In genomic region chr6:87590989-87591388, GRCh38 we compare ENCODE assay signal across 9 cellular contexts. TPM values are rescaled to one million over a fixed set of nuclear protein-coding genes. Genes with fewer than 3 reads are reported as not detected.
DNase-seq lines count a peak whose midpoint lies in the region; ATAC-seq and TF ChIP-seq lines count a peak whose summit lies in the region.
"Had no signal": no experiment of that assay in that cellular context is flagged by ENCODE, and none has a peak within 500 bp of the region (broad histone marks: within the 10 kb centered on the region; RNA-seq: fewer than 3 reads in every experiment).

No MANE protein-coding gene starts in this region.

- H3K79me1 ChIP-seq in H9 (ENCODE audit: insufficient read depth, low read depth, low read length, poor library complexity, severe bottlenecking): peaks cover 3% of the 10 kb centered on the region

- no peaks in the 10 kb centered on the region for H4K20me1 ChIP-seq in H9 (ENCODE audit: control insufficient read depth, insufficient read depth, insufficient read length)

- no peak overlapping the region for H4K5ac ChIP-seq in H9 (ENCODE audit: insufficient read length, low read depth, low read length)

- no CpG with 5 or more reads among the region's 4 CpGs for WGBS in H9 (ENCODE audit: extremely low coverage, insufficient read length, low lambda C conversion rate)

- peaks cover 13 to 29% (median 28%) of the 10 kb centered on the region in 3 experiments; a peak in 6 of 7 replicates for H3K36me3 Mint-ChIP-seq in H9 (ENCODE audit: insufficient read depth in 1 of 3, low read depth in 3 of 3)
- peaks cover 13% of the 10 kb centered on the region for H3K36me3 Mint-ChIP-seq in T-cell

- no peak overlapping the region for H3K27ac ChIP-seq in H9 (ENCODE audit: insufficient read length, low read depth, low read length)
- peak overlapping the region in 1 of 4 donors; percentile 87 for H3K27ac ChIP-seq in gastrocnemius medialis

- H3K27ac Mint-ChIP-seq in H9 (peak overlapping the region in 1 of 3 experiments; percentile 70; a peak in 2 of 7 replicates), T-cell (peak overlapping the region in 1 of 2 donors; percentile 91)

- H3K9me3 Mint-ChIP-seq in H9 (no peaks in the 10 kb centered on the region; a peak in 1 of 5 replicates), T-cell (no peaks in the 10 kb centered on the region)

- H3K27me3 ChIP-seq in H9 (ENCODE audit: insufficient read depth, low read length): no peaks in the 10 kb centered on the region
- H3K27me3 ChIP-seq in gastrocnemius medialis: no peaks in the 10 kb centered on the region

- no peak overlapping the region for H2BK15ac ChIP-seq in H9 (ENCODE audit: low read depth, low read length)

- H3K4me1 Mint-ChIP-seq in H9: peaks cover 14 to 27% of the 10 kb centered on the region in 2 experiments
- H3K4me1 Mint-ChIP-seq in T-cell: peaks cover 58 to 73% (median 72%) of the 10 kb centered on the region in 3 donors

- no peak overlapping the region for H4K91ac ChIP-seq in H9 (ENCODE audit: insufficient read length, low read depth, low read length)

- H3K9me3 ChIP-seq in H9 (ENCODE audit: control insufficient read depth, low read depth, low read length) (no peaks in the 10 kb centered on the region), gastrocnemius medialis (no peaks in the 10 kb centered on the region)

- peak overlapping the region; percentile 85 to 94 for H3K4me3 Mint-ChIP-seq in H9
- H3K4me3 Mint-ChIP-seq in T-cell: peak overlapping the region; percentile 92 to 100 (median 93)

- intact Hi-C loops in gastrocnemius medialis (cut with DNase I; ENCODE audit: low total_unique reads) (loop anchor here (1.0 to 10.0 kb wide), 3 partner anchors 111 to 204 kb away; partner anchors contain the start of gene AKIRIN2), posterior cingulate gyrus (cut with DNase I) (loop anchor here (5.0 kb wide), 1 partner anchor 119 kb away; the partner anchor contains the start of gene SLC35A1)

- H2BK5ac ChIP-seq in H9 (ENCODE audit: insufficient read length, low read length): no peak overlapping the region

- no peak overlapping the region for H4K8ac ChIP-seq in H9 (replicated peaks; ENCODE audit: insufficient read length, low read depth, low read length)

- H3K23me2 ChIP-seq in H9 (ENCODE audit: insufficient read length, low read depth, low read length, poor library complexity, severe bottlenecking): peaks cover 7% of the 10 kb centered on the region

- H2BK12ac ChIP-seq in H9 (ENCODE audit: insufficient read length, low read depth, low read length): no peak overlapping the region

- no peak for ATAC-seq in T-cell (replicated peaks in 1 of 4)
- ATAC-seq in gastrocnemius medialis: no peak
- ATAC-seq in GM21786 (IDR thresholded peaks at IDR 0.05; ENCODE audit: unreplicated experiment): no peak

- no peak for TF ChIP-seq CTCF in H9 (conservative IDR thresholded peaks at IDR 0.05)
- TF ChIP-seq CTCF in fibroblast of the aortic adventitia (IDR thresholded peaks at IDR 0.05; ENCODE audit: insufficient read depth, low read length): no peak
- no peak for TF ChIP-seq CTCF in gastrocnemius medialis (IDR thresholded peaks at IDR 0.05 in 4 of 5, conservative IDR thresholded peaks at IDR 0.05 in 1 of 5)

- H3K36me3 ChIP-seq in gastrocnemius medialis: peaks cover 0 to 17% of the 10 kb centered on the region in 2 donors

- H2AK5ac ChIP-seq in H9 (ENCODE audit: insufficient read length, low read length): no peak overlapping the region

- H3K4me2 ChIP-seq in H9 (ENCODE audit: insufficient read depth, insufficient read length, low read length): peak overlapping the region; percentile 61

- in situ Hi-C loops in gastrocnemius medialis (cut with MboI; ENCODE audit: low sequenced_read_pairs in 4 of 4): loop anchor here in 1 of 4 donors (25.0 kb wide), 1 partner anchor 196 kb away; no protein-coding TSS in a partner anchor

- H3K56ac ChIP-seq in H9 (ENCODE audit: insufficient read length, low read depth, low read length): no peak overlapping the region

- no peak overlapping the region for H3T11ph ChIP-seq in H9 (ENCODE audit: low read length)

- CTCF ChIA-PET in T-cell (lab: Charles Lee): no interaction called here

- H3K4me3 ChIP-seq in fibroblast of the aortic adventitia (ENCODE audit: low read depth, low read length) (peak overlapping the region; percentile 99), gastrocnemius medialis (peak overlapping the region; percentile 73 to 94 (median 84))

- peaks cover 4% of the 10 kb centered on the region for H3K4me1 ChIP-seq in H9 (ENCODE audit: insufficient read depth, low read length)
- H3K4me1 ChIP-seq in gastrocnemius medialis: peaks cover 31 to 32% of the 10 kb centered on the region in 2 donors

- DNase-seq in H9: no peak
- DNase-seq in T-cell: no peak
- peak; percentile 9 for DNase-seq in fibroblast of the aortic adventitia (ENCODE audit: low read depth)
- DNase-seq in gastrocnemius medialis: no peak
- no peak for DNase-seq in SKM-1 (lab: John Stamatoyannopoulos, UW; ENCODE audit: unreplicated experiment)
- no peak for DNase-seq in stimulated activated naive CD4-positive, alpha-beta T cell treated with Interleukin-2 at 50 U/mL for 16 hours (lab: John Stamatoyannopoulos, UW)
- no peak for DNase-seq in posterior cingulate gyrus
- DNase-seq: hippocampal formation had no signal

- H3K27me3 Mint-ChIP-seq in H9 (ENCODE audit: low read depth): no peaks in the 10 kb centered on the region
- H3K27me3 Mint-ChIP-seq in T-cell: no peaks in the 10 kb centered on the region

- no peak overlapping the region for H3K14ac ChIP-seq in H9 (ENCODE audit: insufficient read depth, low read length)

- no peak overlapping the region for H3K18ac ChIP-seq in H9 (ENCODE audit: insufficient read length, low read depth, low read length)

- H2BK120ac ChIP-seq in H9 (ENCODE audit: low read depth, low read length, poor library complexity, severe bottlenecking): no peak overlapping the region

- no peak for TF ChIP-seq POLR2A in gastrocnemius medialis (IDR thresholded peaks at IDR 0.05)

- POLR2A ChIA-PET in T-cell (lab: Charles Lee): interaction anchor here in 1 of 2 donors (0.8 kb wide), 1 partner anchor 118 kb away, joined by 3 read pairs; the partner anchor contains the start of gene SLC35A1

- H2AFZ ChIP-seq in H9 (ENCODE audit: low read length): no peak overlapping the region

- H3K9ac ChIP-seq in H9 (ENCODE audit: extremely low read depth, insufficient read length, low read length): peak overlapping the region; percentile 88

- no peak overlapping the region for H3K23ac ChIP-seq in H9 (ENCODE audit: insufficient read length, low read depth, low read length)

- H3K79me2 ChIP-seq in H9 (ENCODE audit: insufficient read depth, low read length): peaks cover 42% of the 10 kb centered on the region

- H3K4ac ChIP-seq in H9 (ENCODE audit: low read depth, low read length): no peak overlapping the region

- no peak overlapping the region for H2BK20ac ChIP-seq in H9 (ENCODE audit: low read depth, low read length, poor library complexity, severe bottlenecking)

RNA-seq across cellular contexts. Expression of gene ORC3, which starts 1.1 kb away (rescaled TPM):
- total RNA-seq in H9 (2021) (51.7 and 52.9 TPM in 2 replicates), T-cell (10 to 100 TPM; 15.9 to 20.9 (median 20.4) TPM), fibroblast of the aortic adventitia (ENCODE audit: low replicate concordance) (14.3 and 52.9 TPM in 2 replicates), gastrocnemius medialis (10 to 100 TPM; 18.6 to 28.5 (median 22.6) TPM)

RNA-seq across cellular contexts. Expression of gene RARS2, which starts 1.2 kb away (rescaled TPM):
- 44.4 and 45.1 TPM in 2 replicates for total RNA-seq in H9 (2021)
- total RNA-seq in T-cell: 10 to 100 TPM; 27.5 to 31.4 (median 28.4) TPM
- total RNA-seq in fibroblast of the aortic adventitia (ENCODE audit: low replicate concordance): 41.7 and 55.0 TPM in 2 replicates
- 10 to 100 TPM; 11.4 to 21.1 (median 13.4) TPM for total RNA-seq in gastrocnemius medialis
